Comparison of ENCODE assay signal across 9 cellular contexts in genomic region chrX:47380268-47380667, GRCh38. TPM values are rescaled to one million over a fixed set of nuclear protein-coding genes. Genes with fewer than 3 reads are reported as not detected.
DNase-seq lines count a peak whose midpoint lies in the region; ATAC-seq and TF ChIP-seq lines count a peak whose summit lies in the region.
"Had no signal": no experiment of that assay in that cellular context is flagged by ENCODE, and none has a peak within 500 bp of the region (broad histone marks: within the 10 kb centered on the region; RNA-seq: fewer than 3 reads in every experiment).

No MANE protein-coding gene starts in this region.

- CTCF ChIA-PET in GM10248 (lab: Yijun Ruan, JAX) = no interaction called here

- intact Hi-C loops in left ventricle myocardium superior (cut with micrococcal nuclease) = no loop called here

- ATAC-seq in left ventricle myocardium superior (no peak), HG03442 (IDR thresholded peaks at IDR 0.05; ENCODE audit: unreplicated experiment) (no peak), HG03432 (IDR thresholded peaks at IDR 0.05; ENCODE audit: unreplicated experiment) (no peak), GM21423 (IDR thresholded peaks at IDR 0.05; ENCODE audit: unreplicated experiment) (no peak)

- POLR2A ChIA-PET in GM10248 (lab: Yijun Ruan, JAX) = interaction anchor here (0.7 kb wide), 1 partner anchor 19 kb away, joined by 4 read pairs; no protein-coding TSS in a partner anchor

- DNase-seq in OCI-M1 (lab: John Stamatoyannopoulos, UW) (peak; percentile 1), activated T-cell treated with anti-CD3 and anti-CD28 coated beads for 1 hour (ENCODE audit: low read depth) (peak; percentile 48), left ventricle myocardium superior (peak; percentile 31), GM10248 (ENCODE audit: extremely low spot score) (no peak)
- DNase-seq in stimulated activated CD8-positive, alpha-beta memory T cell treated with anti-CD3 and anti-CD28 coated beads, Interleukin-4, amount 100 ng/mL, for 48 hours = peak; percentile 69

- TF ChIP-seq CTCF in GM10248 (IDR thresholded peaks at IDR 0.05; ENCODE audit: control extremely low read depth, extremely low read depth, low read depth, missing control alignments) = no peak

RNA-seq across cellular contexts. Expression of gene ZNF157, which starts 9.9 kb away (rescaled TPM):
- total RNA-seq in left ventricle myocardium superior = not detected
- total RNA-seq: subcutaneous adipose tissue had no signal
